ENCODE assay signal across 11 cellular contexts in genomic region chr4:9151814-9152181, GRCh38. TPM values are rescaled to one million over a fixed set of nuclear protein-coding genes. Genes with fewer than 3 reads are reported as not detected.
DNase-seq lines count a peak whose midpoint lies in the region; ATAC-seq, FAIRE-seq and TF ChIP-seq lines count a peak whose summit lies in the region.
"Not testable (repeated sequence)": the region's sequence is repeated elsewhere in the genome, so short reads cannot be mapped to it uniquely, and the experiment has no call there.
"Had no signal": no experiment of that assay in that cellular context is flagged by ENCODE, and none has a peak within 500 bp of the region (broad histone marks: within the 10 kb centered on the region; RNA-seq: fewer than 3 reads in every experiment).

No MANE protein-coding gene starts in this region.

- not testable (repeated sequence) for H4K20me1 ChIP-seq in HepG2 (ENCODE audit: insufficient read depth, low read length)

- H3K27ac Mint-ChIP-seq in CD4-positive, alpha-beta T cell, result peak overlapping the region; percentile 100
- peak overlapping the region; percentile 87 for H3K27ac Mint-ChIP-seq in activated CD4-positive, alpha-beta T cell treated with anti-CD3 and anti-CD28 coated beads for 36 hours
- H3K27ac Mint-ChIP-seq in MCF 10A (ENCODE audit: low read depth, unreplicated experiment), result not testable (repeated sequence)

- H3K27me3 Mint-ChIP-seq in CD4-positive, alpha-beta T cell; activated CD4-positive, alpha-beta T cell treated with anti-CD3 and anti-CD28 coated beads for 36 hours; MCF 10A (ENCODE audit: insufficient read depth, unreplicated experiment): not testable (repeated sequence)

- H3K4me1 ChIP-seq in HepG2 (ENCODE audit: insufficient read depth, low read length), result peaks cover 19% of the 10 kb centered on the region
- peaks cover 8 to 15% of the 10 kb centered on the region in 2 experiments for H3K4me1 ChIP-seq in neutrophil (ENCODE audit: control insufficient read depth in 1 of 2, insufficient read depth in 1 of 2, low read depth in 1 of 2, low read length in 1 of 2)

- H3K4me3 Mint-ChIP-seq in CD4-positive, alpha-beta T cell, result peak overlapping the region; percentile 100
- H3K4me3 Mint-ChIP-seq in activated CD4-positive, alpha-beta T cell treated with anti-CD3 and anti-CD28 coated beads for 36 hours, result peak overlapping the region; percentile 88
- H3K4me3 Mint-ChIP-seq in MCF 10A (ENCODE audit: unreplicated experiment), result peak overlapping the region; percentile 72

- intact Hi-C loops in CD4-positive, alpha-beta T cell (cut with DNase I, micrococcal nuclease); activated CD4-positive, alpha-beta T cell treated with anti-CD3 and anti-CD28 coated beads for 36 hours (cut with DNase I, micrococcal nuclease); HepG2 (cut with micrococcal nuclease; ENCODE audit: unreplicated experiment): not testable (repeated sequence)
- intact Hi-C loops in MCF 10A (cut with micrococcal nuclease), result loop anchor here (5.0 kb wide), 1 partner anchor 866 kb away; no protein-coding TSS in a partner anchor

- BruUV-seq in MCF 10A (replicated peaks; lab: Mats Ljungman, UMichigan); HepG2 (replicated peaks; lab: Mats Ljungman, UMichigan): not testable (repeated sequence)

- ATAC-seq in CD4-positive, alpha-beta T cell (ENCODE audit: poor library complexity); activated CD4-positive, alpha-beta T cell treated with anti-CD3 and anti-CD28 coated beads for 36 hours; HepG2: not testable (repeated sequence)

- H3K9ac ChIP-seq in HepG2 (ENCODE audit: insufficient read depth, low read depth, low read length), result peak overlapping the region; percentile 70

- TF ChIP-seq EP300 in HepG2 (IDR thresholded peaks at IDR 0.05; ENCODE audit: low read depth in 2 of 2, low read length in 2 of 2); HepG2 (CRISPR knock-in tag; IDR thresholded peaks at IDR 0.05; ENCODE audit: borderline replicate concordance): not testable (repeated sequence)

- peak overlapping the region; percentile 77 for H3K4me2 ChIP-seq in HepG2 (ENCODE audit: low read depth, low read length)

- TF ChIP-seq RAD21 in HepG2 (CRISPR knock-in tag; IDR thresholded peaks at IDR 0.05), result not testable (repeated sequence)

- not testable (repeated sequence) for H3K27ac ChIP-seq in CD4-positive, alpha-beta T cell (ENCODE audit: low read depth, low read length); neutrophil
- H3K27ac ChIP-seq in KOPT-K1 (ENCODE audit: low read depth, low read length, poor library complexity, severe bottlenecking) (peak overlapping the region; percentile 66), HepG2 (ENCODE audit: extremely low read length, insufficient read depth, low read length) (peak overlapping the region; percentile 81), substantia nigra (ENCODE audit: low read depth, low read length, poor library complexity, severe bottlenecking) (peak overlapping the region; percentile 51)

- H3K79me2 ChIP-seq in HepG2 (ENCODE audit: insufficient read depth, low read length), result not testable (repeated sequence)

- H3K9me3 Mint-ChIP-seq in CD4-positive, alpha-beta T cell; activated CD4-positive, alpha-beta T cell treated with anti-CD3 and anti-CD28 coated beads for 36 hours (ENCODE audit: low read depth); MCF 10A (ENCODE audit: unreplicated experiment): not testable (repeated sequence)

- POLR2A ChIA-PET in CD4-positive, alpha-beta T cell (lab: Charles Lee), result interaction anchor here (0.9 to 1.2 kb wide), 2 partner anchors 540 to 966 kb away, joined by 3 to 4 read pairs; no protein-coding TSS in a partner anchor
- POLR2A ChIA-PET in activated CD4-positive, alpha-beta T cell treated with anti-CD3 and anti-CD28 coated beads for 36 hours (lab: Charles Lee); MCF 10A (lab: Yijun Ruan, JAX): not testable (repeated sequence)
- POLR2A ChIA-PET in HepG2 (lab: Yijun Ruan, JAX), result interaction anchor here (1.6 kb wide), 1 partner anchor 540 kb away, joined by 4 read pairs; no protein-coding TSS in a partner anchor

- TF ChIP-seq CTCF in CD4-positive, alpha-beta T cell (IDR thresholded peaks at IDR 0.05); MCF 10A (IDR thresholded peaks at IDR 0.05; ENCODE audit: unreplicated experiment); fibroblast of pulmonary artery (IDR thresholded peaks at IDR 0.05; ENCODE audit: low read length, missing control alignments); HepG2 (CRISPR knock-in tag; IDR thresholded peaks at IDR 0.05); neutrophil (IDR thresholded peaks at IDR 0.05): not testable (repeated sequence)

- H3K4me3 ChIP-seq in fibroblast of pulmonary artery (replicated peaks; ENCODE audit: low read depth, low read length), result peak overlapping the region; percentile 64
- peak overlapping the region; percentile 58 to 75 (median 72); a peak in 5 of 6 replicates for H3K4me3 ChIP-seq in HepG2 (replicated peaks in 1 of 3; ENCODE audit: insufficient read depth in 1 of 3, low read depth in 2 of 3, low read length in 3 of 3)
- peak overlapping the region; percentile 65 to 69 for H3K4me3 ChIP-seq in neutrophil (ENCODE audit: low read depth in 1 of 2, low read length in 1 of 2)

- CTCF ChIA-PET in CD4-positive, alpha-beta T cell (lab: Charles Lee); activated CD4-positive, alpha-beta T cell treated with anti-CD3 and anti-CD28 coated beads for 36 hours (lab: Charles Lee); HepG2 (lab: Yijun Ruan, JAX; ENCODE audit: low intra/inter-chr PET ratio, low total read pairs): not testable (repeated sequence)
- CTCF ChIA-PET in MCF 10A (lab: Yijun Ruan, JAX), result interaction anchor here (0.7 kb wide), 1 partner anchor 190 kb away, joined by 3 read pairs; no protein-coding TSS in a partner anchor

- H3K36me3 Mint-ChIP-seq in CD4-positive, alpha-beta T cell (ENCODE audit: low read depth); activated CD4-positive, alpha-beta T cell treated with anti-CD3 and anti-CD28 coated beads for 36 hours (ENCODE audit: low read depth); MCF 10A (ENCODE audit: insufficient read depth, unreplicated experiment): not testable (repeated sequence)

- WGBS in HepG2 (ENCODE audit: low lambda C conversion rate), result 0% methylated on average over 11 of the region's 12 CpGs

- H2AFZ ChIP-seq in HepG2 (ENCODE audit: low read length), result peak overlapping the region; percentile 3

- not testable (repeated sequence) for FAIRE-seq in HepG2 (lab: Jason Lieb, UNC)

- 0 out of 4 replicates have a peak, but pooled peaks of 1 of the 2 experiments have one; percentile 13 for TF ChIP-seq POLR2A in HepG2 (IDR thresholded peaks at IDR 0.05; ENCODE audit: insufficient read depth in 1 of 2, low read depth in 2 of 2, low read length in 2 of 2)

- H3K36me3 ChIP-seq in KOPT-K1 (ENCODE audit: insufficient read depth, low read length); HepG2 (replicated peaks in 1 of 2; ENCODE audit: control insufficient read depth in 1 of 2, insufficient read depth in 2 of 2, low read length in 2 of 2); neutrophil: not testable (repeated sequence)

- in situ Hi-C loops in HepG2 (cut with HindIII; ENCODE audit: extremely low pct_ligation_motif_present, low pct_unique_long_range_greater_than_20kb), result not testable (repeated sequence)

- not testable (repeated sequence) for DNase-seq in CD4-positive, alpha-beta T cell; activated CD4-positive, alpha-beta T cell treated with anti-CD3 and anti-CD28 coated beads for 36 hours; MCF 10A (ENCODE audit: unreplicated experiment); HepG2 (ENCODE audit: low spot score)
- DNase-seq in fibroblast of pulmonary artery (ENCODE audit: low read depth) (peak; percentile 4), substantia nigra (lab: John Stamatoyannopoulos, UW) (peak in 2 of 49 donors; percentile 12 to 31)

- H3K9me3 ChIP-seq in CD4-positive, alpha-beta T cell (ENCODE audit: control insufficient read depth, low read length); KOPT-K1 (ENCODE audit: insufficient read depth, low read length, poor library complexity, severe bottlenecking); HepG2 (ENCODE audit: low read length); neutrophil: not testable (repeated sequence)

- not testable (repeated sequence) for H3K27me3 ChIP-seq in CD4-positive, alpha-beta T cell (ENCODE audit: control insufficient read depth, insufficient read depth, low read length); HepG2 (ENCODE audit: control insufficient read depth in 1 of 2, insufficient read depth in 2 of 2, low read length in 2 of 2)
- peaks cover 19% of the 10 kb centered on the region for H3K27me3 ChIP-seq in neutrophil

- H3K4me1 Mint-ChIP-seq in CD4-positive, alpha-beta T cell (ENCODE audit: low read depth), result peaks cover 27% of the 10 kb centered on the region
- peaks cover 21% of the 10 kb centered on the region for H3K4me1 Mint-ChIP-seq in activated CD4-positive, alpha-beta T cell treated with anti-CD3 and anti-CD28 coated beads for 36 hours
- not testable (repeated sequence) for H3K4me1 Mint-ChIP-seq in MCF 10A (ENCODE audit: insufficient read depth, unreplicated experiment)

RNA-seq across cellular contexts. Expression of gene FAM90A26, which starts 18.4 kb away (rescaled TPM):
- under 1 TPM in 1 of 2 experiments, not detected in 1; 0.08 TPM for total RNA-seq in CD4-positive, alpha-beta T cell
- total RNA-seq in activated CD4-positive, alpha-beta T cell treated with anti-CD3 and anti-CD28 coated beads for 36 hours, result not detected
- not detected in 2 replicates for total RNA-seq in MCF 10A (2022)
- total RNA-seq in HepG2 (2016; rRNA removed; fragmentation: Illumina TruSeq; extraction: Trizol), result not detected in 2 replicates
- total RNA-seq in HepG2 (2016; cell fraction: cytosol; rRNA removed; fragmentation: Illumina TruSeq; extraction: Trizol; ENCODE audit: low read depth), result not detected in 2 replicates
- not detected in 2 replicates for total RNA-seq in HepG2 (2016; cell fraction: insoluble cytoplasmic fraction; rRNA removed; fragmentation: Illumina TruSeq; extraction: Trizol)
- total RNA-seq in HepG2 (2016; cell fraction: membrane; rRNA removed; fragmentation: Illumina TruSeq; extraction: Trizol), result not detected in 2 replicates
- total RNA-seq in HepG2 (2016; cell fraction: nucleus; rRNA removed; fragmentation: Illumina TruSeq; extraction: Trizol), result not detected in 2 replicates
- not detected in 2 replicates for polyA plus RNA-seq in HepG2 (2011; rRNA removed)
- polyA plus RNA-seq in HepG2 (2011; cell fraction: cytosol; rRNA removed), result not detected in 2 replicates
- not detected in 2 replicates for polyA plus RNA-seq in HepG2 (2011; cell fraction: nucleus; rRNA removed)
- polyA plus RNA-seq in HepG2 (2012), result not detected in 2 replicates
- not detected in 2 replicates for polyA plus RNA-seq in HepG2 (2016; cell fraction: cytosol; fragmentation: Illumina TruSeq; extraction: Trizol; ENCODE audit: low read depth)
- not detected in 2 replicates for polyA plus RNA-seq in HepG2 (2016; cell fraction: insoluble cytoplasmic fraction; fragmentation: Illumina TruSeq; extraction: Trizol; ENCODE audit: low read depth)
- polyA plus RNA-seq in HepG2 (2016; cell fraction: membrane; fragmentation: Illumina TruSeq; extraction: Trizol; ENCODE audit: low read depth), result not detected in 2 replicates
- polyA plus RNA-seq in HepG2 (2016; cell fraction: nucleus; fragmentation: Illumina TruSeq; extraction: Trizol; ENCODE audit: insufficient read depth, low read depth), result not detected in 2 replicates
- polyA minus RNA-seq in HepG2 (2011; rRNA and poly(A)+ RNA removed; ENCODE audit: low replicate concordance), result not detected in 2 replicates
- polyA minus RNA-seq in HepG2 (2011; cell fraction: cytosol; rRNA and poly(A)+ RNA removed), result not detected in 2 replicates
- not detected in 2 replicates for polyA minus RNA-seq in HepG2 (2011; cell fraction: nucleus; rRNA and poly(A)+ RNA removed)
- total RNA-seq: activated naive CD4-positive, alpha-beta T cell treated with anti-CD3 and anti-CD28 coated beads, Interleukin-2, amount 50 U/mL, for 72 hours; frontal cortex; SJCRH30 had no signal

RNA-seq across cellular contexts. Expression of gene USP17L10, which starts 58.7 kb away (rescaled TPM):
- total RNA-seq in CD4-positive, alpha-beta T cell, result not detected
- total RNA-seq in activated CD4-positive, alpha-beta T cell treated with anti-CD3 and anti-CD28 coated beads for 36 hours, result not detected
- not detected in 2 replicates for total RNA-seq in MCF 10A (2022)
- not detected in 2 replicates for total RNA-seq in HepG2 (2016; rRNA removed; fragmentation: Illumina TruSeq; extraction: Trizol)
- total RNA-seq in HepG2 (2016; cell fraction: cytosol; rRNA removed; fragmentation: Illumina TruSeq; extraction: Trizol; ENCODE audit: low read depth), result not detected in 2 replicates
- total RNA-seq in HepG2 (2016; cell fraction: insoluble cytoplasmic fraction; rRNA removed; fragmentation: Illumina TruSeq; extraction: Trizol), result not detected in 2 replicates
- not detected in 2 replicates for total RNA-seq in HepG2 (2016; cell fraction: membrane; rRNA removed; fragmentation: Illumina TruSeq; extraction: Trizol)
- not detected in 2 replicates for total RNA-seq in HepG2 (2016; cell fraction: nucleus; rRNA removed; fragmentation: Illumina TruSeq; extraction: Trizol)
- polyA plus RNA-seq in HepG2 (2011; rRNA removed), result not detected in 2 replicates
- polyA plus RNA-seq in HepG2 (2011; cell fraction: cytosol; rRNA removed), result not detected in 2 replicates
- polyA plus RNA-seq in HepG2 (2011; cell fraction: nucleus; rRNA removed), result not detected in 2 replicates
- not detected in 2 replicates for polyA plus RNA-seq in HepG2 (2012)
- polyA plus RNA-seq in HepG2 (2016; cell fraction: cytosol; fragmentation: Illumina TruSeq; extraction: Trizol; ENCODE audit: low read depth), result not detected in 2 replicates
- polyA plus RNA-seq in HepG2 (2016; cell fraction: insoluble cytoplasmic fraction; fragmentation: Illumina TruSeq; extraction: Trizol; ENCODE audit: low read depth), result not detected in 2 replicates
- not detected in 2 replicates for polyA plus RNA-seq in HepG2 (2016; cell fraction: membrane; fragmentation: Illumina TruSeq; extraction: Trizol; ENCODE audit: low read depth)
- polyA plus RNA-seq in HepG2 (2016; cell fraction: nucleus; fragmentation: Illumina TruSeq; extraction: Trizol; ENCODE audit: insufficient read depth, low read depth), result not detected in 2 replicates
- not detected in 2 replicates for polyA minus RNA-seq in HepG2 (2011; rRNA and poly(A)+ RNA removed; ENCODE audit: low replicate concordance)
- polyA minus RNA-seq in HepG2 (2011; cell fraction: cytosol; rRNA and poly(A)+ RNA removed), result not detected in 2 replicates
- not detected in 2 replicates for polyA minus RNA-seq in HepG2 (2011; cell fraction: nucleus; rRNA and poly(A)+ RNA removed)
- total RNA-seq: activated naive CD4-positive, alpha-beta T cell treated with anti-CD3 and anti-CD28 coated beads, Interleukin-2, amount 50 U/mL, for 72 hours; frontal cortex; SJCRH30 had no signal
